21 cellular contexts compared by ENCODE assay signal in genomic region chr14:76257842-76258397, GRCh38.
DNase-seq lines count a peak whose midpoint lies in the region; ATAC-seq, FAIRE-seq and TF ChIP-seq lines count a peak whose summit lies in the region.
"Had no signal": no experiment of that assay in that cellular context is flagged by ENCODE, and none has a peak within 500 bp of the region (broad histone marks: within the 10 kb centered on the region; RNA-seq: fewer than 3 reads in every experiment).

No MANE protein-coding gene starts in this region.

- no peak overlapping the region for H2BK20ac ChIP-seq in H1 (ENCODE audit: low read length)

- no peak overlapping the region for H3K9ac ChIP-seq in H1 (replicated peaks in 1 of 4; ENCODE audit: extremely low read depth in 1 of 4, low read depth in 3 of 4, low read length in 3 of 4)
- no peak overlapping the region for H3K9ac ChIP-seq in neuronal stem cell (ENCODE audit: low read depth, low read length, poor library complexity)

- H3K18ac ChIP-seq in H1 (ENCODE audit: extremely low read depth, low read length) (no peak overlapping the region), neuronal stem cell (ENCODE audit: low read length) (no peak overlapping the region)

- H3K4me1 ChIP-seq in H1 (replicated peaks in 1 of 4; ENCODE audit: control insufficient read depth in 3 of 4, insufficient read depth in 4 of 4, low read length in 3 of 4) (peaks cover 0 to 4% (median 1%) of the 10 kb centered on the region in 4 experiments; a peak in 4 of 7 replicates), neuronal stem cell (ENCODE audit: control insufficient read depth in 2 of 2, insufficient read depth in 1 of 2, low read depth in 1 of 2, low read length in 2 of 2) (peaks cover 6 to 9% of the 10 kb centered on the region in 2 donors)

- POLR2A ChIA-PET in H1 (lab: Charles Lee; ENCODE audit: partially characterized antibody): interaction anchor here (2.0 kb wide), 1 partner anchor 95 kb away, joined by 5 read pairs; no protein-coding TSS in a partner anchor

- no peak for TF ChIP-seq EP300 in H1 (IDR thresholded peaks at IDR 0.05; ENCODE audit: borderline replicate concordance in 1 of 2, low read depth in 2 of 2, low read length in 2 of 2)

- no peak overlapping the region for H4K91ac ChIP-seq in H1 (replicated peaks; ENCODE audit: insufficient read length, low read length)
- H4K91ac ChIP-seq in neuronal stem cell (ENCODE audit: low read depth, low read length, poor library complexity): no peak overlapping the region

- DNase-seq in DMS 273 (lab: John Stamatoyannopoulos, UW; ENCODE audit: unreplicated experiment) (peak; percentile 8), DMS 273 treated with DMSO at 0.1 percent for 48 hours (lab: John Stamatoyannopoulos, UW) (no peak), OCI-M1 (lab: John Stamatoyannopoulos, UW) (peak; percentile 94), H1 (ENCODE audit: low read depth in 1 of 2, low spot score in 2 of 2) (no peak), neuronal stem cell (ENCODE audit: low spot score) (no peak), iPS-NIHi7 (ENCODE audit: extremely low spot score) (no peak)
- DNase-seq in activated CD4-positive, alpha-beta T cell treated with anti-CD3 and anti-CD28 coated beads for 4 hours: no peak
- DNase-seq: AML-193, GF-D8, GOT3, KG1, MV-4-11, NCI-H1417, NCI-H187, NCI-H446 treated with DMSO at 0.1 percent for 48 hours, SIG-M5 had no signal

- no peak overlapping the region for H4K5ac ChIP-seq in H1 (ENCODE audit: insufficient read length, low read depth, low read length)

- H3K4me3 ChIP-seq in H1 (ENCODE audit: extremely low read depth in 1 of 4, insufficient read depth in 2 of 4, low read depth in 3 of 4, low read length in 4 of 4) (no peak overlapping the region), neuronal stem cell (ENCODE audit: low read length in 2 of 2) (no peak overlapping the region)

- H3K14ac ChIP-seq in H1 (ENCODE audit: insufficient read length): no peak overlapping the region
- H3K14ac ChIP-seq in neuronal stem cell (ENCODE audit: low read length): no peak overlapping the region

- H3K27me3 ChIP-seq in H1 (replicated peaks in 1 of 4; ENCODE audit: control insufficient read depth in 3 of 4, extremely low read depth in 1 of 4, insufficient read depth in 3 of 4, low read length in 3 of 4) (no peaks in the 10 kb centered on the region), neuronal stem cell (ENCODE audit: control insufficient read depth in 3 of 3, insufficient read depth in 3 of 3, low read depth in 1 of 3, low read length in 3 of 3) (no peaks in the 10 kb centered on the region)

- no peaks in the 10 kb centered on the region for H3K9me3 ChIP-seq in H1 (ENCODE audit: insufficient read depth in 2 of 2, low read depth in 1 of 2, low read length in 1 of 2)
- no peaks in the 10 kb centered on the region for H3K9me3 ChIP-seq in neuronal stem cell (replicated peaks in 1 of 2; ENCODE audit: control insufficient read depth in 2 of 2, insufficient read depth in 1 of 2, low read depth in 1 of 2, low read length in 2 of 2)

- H3K4me2 ChIP-seq in H1 (ENCODE audit: insufficient read depth in 1 of 2, low read depth in 2 of 2, low read length in 2 of 2): no peak overlapping the region
- H3K4me2 ChIP-seq in neuronal stem cell (ENCODE audit: insufficient read depth, low read length, poor library complexity, severe bottlenecking): no peak overlapping the region

- H4K20me1 ChIP-seq in H1 (replicated peaks in 1 of 2; ENCODE audit: control insufficient read depth in 1 of 2, insufficient read depth in 2 of 2, low read length in 2 of 2): no peaks in the 10 kb centered on the region

- no peak for ATAC-seq in HG03097 (IDR thresholded peaks at IDR 0.05; ENCODE audit: low FRiP score, unreplicated experiment)
- ATAC-seq: HepG2 had no signal

- 60% methylated on average over 4 of the region's 4 CpGs; no CpG with 5 or more reads in 1 of the 2 experiments for WGBS in H1 (ENCODE audit: extremely low coverage in 1 of 2, insufficient coverage in 1 of 2, insufficient read length in 1 of 2, insufficient replicate concordance in 2 of 2, low coverage in 1 of 2, low lambda C conversion rate in 2 of 2, missing lambda C conversion rate in 1 of 2), 2 experiments
- WGBS in neuronal stem cell (ENCODE audit: extremely low coverage in 2 of 2, insufficient read length in 2 of 2, insufficient replicate concordance in 1 of 2), 2 donors: no CpG with 5 or more reads among the region's 4 CpGs

- H3K36me3 ChIP-seq in H1 (ENCODE audit: control insufficient read depth in 2 of 4, insufficient read depth in 4 of 4, low read length in 3 of 4) (no peaks in the 10 kb centered on the region), neuronal stem cell (replicated peaks in 1 of 2; ENCODE audit: control insufficient read depth in 2 of 2, insufficient read depth in 2 of 2, low read length in 2 of 2) (no peaks in the 10 kb centered on the region)

- no peak for TF ChIP-seq POLR2A in H1 (IDR thresholded peaks at IDR 0.05; ENCODE audit: control extremely low read depth in 1 of 2, low read depth in 2 of 2, low read length in 2 of 2)

- TF ChIP-seq RAD21 in H1 (IDR thresholded peaks at IDR 0.05 in 1 of 2, conservative IDR thresholded peaks at IDR 0.05 in 1 of 2; ENCODE audit: low read depth in 2 of 2, low read length in 2 of 2): no peak

- H2BK12ac ChIP-seq in H1 (ENCODE audit: low read depth, low read length) (no peak overlapping the region), neuronal stem cell (ENCODE audit: low read length) (no peak overlapping the region)

- H2BK15ac ChIP-seq in H1 (ENCODE audit: low read length): no peak overlapping the region
- H2BK15ac ChIP-seq in neuronal stem cell (ENCODE audit: low read length): no peak overlapping the region

- H2AFZ ChIP-seq in H1 (ENCODE audit: low read length) (no peak overlapping the region), neuronal stem cell (ENCODE audit: low read length) (peak overlapping the region; percentile 69)

- no peak overlapping the region for H2BK5ac ChIP-seq in H1 (ENCODE audit: low read depth, low read length)
- H2BK5ac ChIP-seq in neuronal stem cell (ENCODE audit: low read length): no peak overlapping the region

- H2AK5ac ChIP-seq in H1 (ENCODE audit: low read depth, low read length) (no peak overlapping the region), neuronal stem cell (ENCODE audit: low read depth, low read length) (no peak overlapping the region)

- no peaks in the 10 kb centered on the region for H3K79me2 ChIP-seq in H1 (ENCODE audit: control insufficient read depth in 1 of 2, insufficient read depth in 2 of 2, low read length in 2 of 2)

- H2BK120ac ChIP-seq in H1 (replicated peaks; ENCODE audit: low read depth, low read length) (no peak overlapping the region), neuronal stem cell (ENCODE audit: low read depth, low read length) (no peak overlapping the region)

- FAIRE-seq in H1 (lab: Jason Lieb, UNC): no peak
- FAIRE-seq: HepG2 had no signal

- no peak overlapping the region for H3K4ac ChIP-seq in H1 (replicated peaks; ENCODE audit: insufficient read length, low read depth, low read length)
- H3K4ac ChIP-seq in neuronal stem cell (ENCODE audit: low read length): no peak overlapping the region

- H3K56ac ChIP-seq in H1 (replicated peaks; ENCODE audit: insufficient read length, low read depth, low read length): no peak overlapping the region

- H3K27ac ChIP-seq in H1 (ENCODE audit: low read depth, low read length): no peak overlapping the region
- no peak overlapping the region for H3K27ac ChIP-seq in neuronal stem cell (replicated peaks; ENCODE audit: low read length)
- H3K27ac ChIP-seq: 22Rv1, C4-2B, RWPE1 had no signal

- TF ChIP-seq CTCF in H1 (IDR thresholded peaks at IDR 0.05; ENCODE audit: control extremely low read depth in 1 of 3, insufficient read depth in 1 of 3, low read depth in 1 of 3, low read length in 3 of 3): no peak

- no peaks in the 10 kb centered on the region for H3K23me2 ChIP-seq in H1 (ENCODE audit: low read depth, low read length)

- CTCF ChIA-PET in H1 (lab: Charles Lee; ENCODE audit: partially characterized antibody): interaction anchor here (0.6 to 1.4 kb wide), 3 partner anchors 41 to 95 kb away, joined by 3 to 4 read pairs (median 3); no protein-coding TSS in a partner anchor

- H4K8ac ChIP-seq in H1 (ENCODE audit: extremely low read depth, insufficient read depth, low read length) (no peak overlapping the region), neuronal stem cell (ENCODE audit: low read depth, low read length) (no peak overlapping the region)

- no peaks in the 10 kb centered on the region for H3K79me1 ChIP-seq in H1 (ENCODE audit: low read depth, low read length)
- H3K79me1 ChIP-seq in neuronal stem cell (ENCODE audit: low read depth, low read length): no peaks in the 10 kb centered on the region

- no peak overlapping the region for H3K23ac ChIP-seq in H1 (ENCODE audit: insufficient read length)
- no peak overlapping the region for H3K23ac ChIP-seq in neuronal stem cell (ENCODE audit: low read depth, low read length, poor library complexity)

TF ChIP-seq in H1, 55 proteins besides CTCF, POLR2A, EP300 and RAD21:
- no peak for TF ChIP-seq RXRA (IDR thresholded peaks at IDR 0.05; ENCODE audit: insufficient read depth, low read depth, low read length)
- TF ChIP-seq YY1 (IDR thresholded peaks at IDR 0.05; ENCODE audit: low read depth, low read length): peak; percentile 75; the same call in 1 of the 2 replicates

Comparison
In these comparisons a context has a peak if more than half of its experiments do, and no peak if none do; other contexts are left out.
1. DNase-seq: peak in DMS 273 (single experiment) and OCI-M1 (single experiment); none in DMS 273 treated with DMSO at 0.1 percent for 48 hours (single experiment), H1 (0 of 2), neuronal stem cell (single experiment), activated CD4-positive, alpha-beta T cell treated with anti-CD3 and anti-CD28 coated beads for 4 hours (0 of 2) and iPS-NIHi7 (single experiment).